ENCODE assay signal across 8 cellular contexts in the genomic region with DNA sequence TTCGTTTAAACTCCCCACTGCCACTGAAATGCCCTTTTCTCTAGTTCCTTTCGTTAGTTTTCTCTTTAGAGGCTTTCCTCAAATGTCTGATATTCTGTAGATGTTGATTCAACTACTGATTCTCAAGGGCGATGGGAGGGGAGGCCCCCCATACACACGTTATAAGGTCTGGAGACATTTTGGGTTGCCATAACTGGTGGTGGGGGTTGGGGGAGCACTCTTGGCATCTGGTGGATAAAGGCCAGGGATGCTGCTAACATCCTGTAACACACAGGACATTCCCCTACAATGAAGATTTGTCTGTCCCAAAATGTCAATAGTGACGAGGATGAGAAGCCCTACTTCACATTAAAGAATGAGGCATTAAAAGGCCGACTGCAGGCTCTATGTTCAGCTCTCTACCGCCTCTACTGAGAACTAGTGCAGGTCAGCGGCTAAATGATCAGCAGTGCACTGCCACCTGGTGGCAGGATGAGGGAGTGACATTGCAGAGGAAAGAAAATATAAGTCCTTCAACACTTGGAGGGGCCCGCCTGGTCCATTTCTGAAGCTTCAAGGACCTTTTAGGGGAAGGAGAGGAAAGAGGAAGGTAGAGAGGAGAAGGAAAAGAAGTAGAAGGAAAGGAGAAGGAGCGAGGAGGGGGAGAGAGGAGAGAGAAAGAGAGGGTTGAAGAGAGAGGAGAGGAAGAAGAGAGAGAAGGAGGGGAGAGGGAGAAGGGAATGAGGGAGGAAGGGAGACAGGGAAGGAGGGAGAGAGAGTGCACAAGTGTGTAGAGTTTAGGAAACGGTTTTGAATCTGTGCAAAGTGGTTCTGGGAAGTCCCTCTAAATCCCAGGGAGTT. TPM values are rescaled to one million over a fixed set of nuclear protein-coding genes. Genes with fewer than 3 reads are reported as not detected.
DNase-seq lines count a peak whose midpoint lies in the region; ATAC-seq and TF ChIP-seq lines count a peak whose summit lies in the region.

No MANE protein-coding gene starts in this region.

- H3K4me3 Mint-ChIP-seq in activated naive CD8-positive, alpha-beta T cell treated with anti-CD3 and anti-CD28 coated beads, Interleukin-2, amount 10 ng/mL, durations not matched to agents 7 days and 5 days = no peak overlapping the region
- no peak overlapping the region for H3K4me3 Mint-ChIP-seq in progenitor cell of endocrine pancreas (ENCODE audit: low read depth)

- POLR2A ChIA-PET in activated naive CD8-positive, alpha-beta T cell treated with anti-CD3 and anti-CD28 coated beads, Interleukin-2, amount 10 ng/mL, durations not matched to agents 7 days and 5 days (lab: Charles Lee) = no interaction called here

- intact Hi-C loops in cardiac septum (cut with DNase I) = loop anchor here (5.0 kb wide), 2 partner anchors 236 to 521 kb away; no protein-coding TSS in a partner anchor

- ATAC-seq in HG02678 (IDR thresholded peaks at IDR 0.05; ENCODE audit: unreplicated experiment) = peak; percentile 94
- ATAC-seq in activated naive CD8-positive, alpha-beta T cell treated with anti-CD3 and anti-CD28 coated beads, Interleukin-2, amount 10 ng/mL, durations not matched to agents 7 days and 5 days (ENCODE audit: low read depth) = peak; percentile 88

- H3K9me3 Mint-ChIP-seq in activated naive CD8-positive, alpha-beta T cell treated with anti-CD3 and anti-CD28 coated beads, Interleukin-2, amount 10 ng/mL, durations not matched to agents 7 days and 5 days = no peaks in the 10 kb centered on the region
- H3K9me3 Mint-ChIP-seq in progenitor cell of endocrine pancreas (ENCODE audit: low read depth) = no peaks in the 10 kb centered on the region

- H3K27ac Mint-ChIP-seq in activated naive CD8-positive, alpha-beta T cell treated with anti-CD3 and anti-CD28 coated beads, Interleukin-2, amount 10 ng/mL, durations not matched to agents 7 days and 5 days = no peak overlapping the region
- H3K27ac Mint-ChIP-seq in progenitor cell of endocrine pancreas = no peak overlapping the region

- peak; percentile 93 for TF ChIP-seq CTCF in GM12873 (IDR thresholded peaks at IDR 0.05; ENCODE audit: insufficient read depth, low read depth, low read length, missing control alignments)
- peak; percentile 99 for TF ChIP-seq CTCF in progenitor cell of endocrine pancreas (IDR thresholded peaks at IDR 0.05; ENCODE audit: unreplicated experiment)

- H3K4me1 Mint-ChIP-seq in activated naive CD8-positive, alpha-beta T cell treated with anti-CD3 and anti-CD28 coated beads, Interleukin-2, amount 10 ng/mL, durations not matched to agents 7 days and 5 days = no peaks in the 10 kb centered on the region
- peaks cover 1% of the 10 kb centered on the region for H3K4me1 Mint-ChIP-seq in progenitor cell of endocrine pancreas (ENCODE audit: low read depth)

- no peaks in the 10 kb centered on the region for H3K36me3 Mint-ChIP-seq in activated naive CD8-positive, alpha-beta T cell treated with anti-CD3 and anti-CD28 coated beads, Interleukin-2, amount 10 ng/mL, durations not matched to agents 7 days and 5 days
- no peaks in the 10 kb centered on the region for H3K36me3 Mint-ChIP-seq in progenitor cell of endocrine pancreas (ENCODE audit: insufficient read depth)

- no peaks in the 10 kb centered on the region for H3K27me3 Mint-ChIP-seq in activated naive CD8-positive, alpha-beta T cell treated with anti-CD3 and anti-CD28 coated beads, Interleukin-2, amount 10 ng/mL, durations not matched to agents 7 days and 5 days
- H3K27me3 Mint-ChIP-seq in progenitor cell of endocrine pancreas = no peaks in the 10 kb centered on the region

- peak; percentile 66 for DNase-seq in NCI-H1105 (lab: John Stamatoyannopoulos, UW)
- DNase-seq in SKM-1 (lab: John Stamatoyannopoulos, UW; ENCODE audit: unreplicated experiment) = peak; percentile 65
- DNase-seq in activated naive CD8-positive, alpha-beta T cell treated with anti-CD3 and anti-CD28 coated beads, Interleukin-2, amount 10 ng/mL, durations not matched to agents 7 days and 5 days = peak; percentile 72
- DNase-seq in cardiac septum (ENCODE audit: low spot score) = peak; percentile 91
- DNase-seq in progenitor cell of endocrine pancreas (ENCODE audit: low spot score, unreplicated experiment) = peak; percentile 68
- peak; percentile 87 for DNase-seq in ureter (ENCODE audit: low spot score)

RNA-seq across cellular contexts. Expression of a gene that starts 29.4 kb away (rescaled TPM):
- total RNA-seq in activated naive CD8-positive, alpha-beta T cell treated with anti-CD3 and anti-CD28 coated beads, Interleukin-2, amount 10 ng/mL, durations not matched to agents 7 days and 5 days = 1 to 10 TPM; 1.8 to 2.1 TPM
- total RNA-seq in cardiac septum (4.7 TPM), progenitor cell of endocrine pancreas (9.7 and 10.5 TPM in 2 replicates), ureter (12.6 TPM)

Comparison
In these comparisons a context has a peak if more than half of its experiments do, and no peak if none do; other contexts are left out.
1. Peak in every context shown above with its lines: DNase-seq and ATAC-seq.